Comparison of ENCODE assay signal across 11 cellular contexts in the genomic region with DNA sequence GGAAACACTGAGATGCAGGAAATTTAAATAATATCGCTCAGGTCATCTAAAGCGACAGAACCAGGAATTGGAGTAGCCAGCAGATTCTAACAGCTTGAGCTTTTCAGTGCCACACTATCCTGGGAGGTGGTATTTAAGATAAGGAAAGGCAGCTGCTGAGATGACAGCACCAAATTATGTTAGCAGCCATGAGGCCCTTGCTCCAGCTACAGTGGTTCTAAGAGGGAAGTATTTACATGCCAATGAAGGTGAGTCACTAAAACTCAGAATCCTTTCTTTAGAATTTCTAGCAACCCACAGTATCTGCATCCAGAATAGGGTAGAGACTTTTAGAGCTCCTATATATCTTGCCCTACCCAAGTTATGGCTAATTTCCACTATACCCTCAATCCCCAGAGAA.
DNase-seq lines count a peak whose midpoint lies in the region; ATAC-seq, FAIRE-seq and TF ChIP-seq lines count a peak whose summit lies in the region.
"Had no signal": no experiment of that assay in that cellular context is flagged by ENCODE, and none has a peak within 500 bp of the region (broad histone marks: within the 10 kb centered on the region; RNA-seq: fewer than 3 reads in every experiment).

No MANE protein-coding gene starts in this region.

- peak; percentile 89 for FAIRE-seq in H54 (lab: Jason Lieb, UNC)

- DNase-seq in H54 (ENCODE audit: insufficient read length, low spot score) (peak; percentile 19), left ventricle myocardium superior (no peak), retinal pigment epithelial cell (ENCODE audit: low read depth) (peak; percentile 39), NCI-H1694 (lab: John Stamatoyannopoulos, UW) (no peak), posterior cingulate gyrus (no peak)
- no peak for DNase-seq in effector CD8-positive, alpha-beta T cell (lab: John Stamatoyannopoulos, UW)
- DNase-seq: NCI-H524; stimulated activated naive B cell treated with anti-CD40 and anti-IgM and Interleukin-4, amounts not matched to agents 10 μg/mL and 1 μg/mL and 100 μg/mL, for 72 hours had no signal

- intact Hi-C loops in left ventricle myocardium superior (cut with micrococcal nuclease) (no loop called here), posterior cingulate gyrus (cut with DNase I) (no loop called here)

- TF ChIP-seq POLR2A in H54 (IDR thresholded peaks at IDR 0.05; ENCODE audit: low read depth, low read length) = no peak

- no peak overlapping the region for H3K4me3 ChIP-seq in retinal pigment epithelial cell (ENCODE audit: low read length)
- H3K4me3 ChIP-seq: adrenal gland had no signal

- ATAC-seq in SK-N-SH treated with all-trans-retinoic acid at 6 μM for 48 hours = peak; percentile 87
- peak; percentile 18 for ATAC-seq in left ventricle myocardium superior
- no peak for ATAC-seq in HG03159 (IDR thresholded peaks at IDR 0.05; ENCODE audit: unreplicated experiment)
- ATAC-seq: stimulated activated naive B cell treated with anti-CD40 and anti-IgM and Interleukin-4, amounts not matched to agents 10 μg/mL and 1 μg/mL and 100 μg/mL, for 72 hours had no signal

- no peak for TF ChIP-seq CTCF in retinal pigment epithelial cell (conservative IDR thresholded peaks at IDR 0.05; ENCODE audit: low read depth, low read length)

TF ChIP-seq in SK-N-SH treated with all-trans-retinoic acid at 6 μM for 48 hours, 23 proteins besides CTCF, POLR2A, EP300 and RAD21:
- TF ChIP-seq BACH2 (CRISPR knock-in tag; IDR thresholded peaks at IDR 0.05; ENCODE audit: borderline replicate concordance) = no peak
- TF ChIP-seq TOX (CRISPR knock-in tag; IDR thresholded peaks at IDR 0.05; ENCODE audit: borderline replicate concordance) = no peak
- no peak for TF ChIP-seq ESRRG (CRISPR knock-in tag; IDR thresholded peaks at IDR 0.05)
- no peak for TF ChIP-seq CSDC2 (CRISPR knock-in tag; IDR thresholded peaks at IDR 0.05)
- TF ChIP-seq, protein P1, sequence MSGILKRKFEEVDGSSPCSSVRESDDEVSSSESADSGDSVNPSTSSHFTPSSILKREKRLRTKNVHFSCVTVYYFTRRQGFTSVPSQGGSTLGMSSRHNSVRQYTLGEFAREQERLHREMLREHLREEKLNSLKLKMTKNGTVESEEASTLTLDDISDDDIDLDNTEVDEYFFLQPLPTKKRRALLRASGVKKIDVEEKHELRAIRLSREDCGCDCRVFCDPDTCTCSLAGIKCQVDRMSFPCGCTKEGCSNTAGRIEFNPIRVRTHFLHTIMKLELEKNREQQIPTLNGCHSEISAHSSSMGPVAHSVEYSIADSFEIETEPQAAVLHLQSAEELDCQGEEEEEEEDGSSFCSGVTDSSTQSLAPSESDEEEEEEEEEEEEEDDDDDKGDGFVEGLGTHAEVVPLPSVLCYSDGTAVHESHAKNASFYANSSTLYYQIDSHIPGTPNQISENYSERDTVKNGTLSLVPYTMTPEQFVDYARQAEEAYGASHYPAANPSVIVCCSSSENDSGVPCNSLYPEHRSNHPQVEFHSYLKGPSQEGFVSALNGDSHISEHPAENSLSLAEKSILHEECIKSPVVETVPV (CRISPR knock-in tag; IDR thresholded peaks at IDR 0.05) = no peak
- TF ChIP-seq ZNF8 (CRISPR knock-in tag; IDR thresholded peaks at IDR 0.05) = no peak
- no peak for TF ChIP-seq RARB (CRISPR knock-in tag; IDR thresholded peaks at IDR 0.05)
- TF ChIP-seq, protein P2, sequence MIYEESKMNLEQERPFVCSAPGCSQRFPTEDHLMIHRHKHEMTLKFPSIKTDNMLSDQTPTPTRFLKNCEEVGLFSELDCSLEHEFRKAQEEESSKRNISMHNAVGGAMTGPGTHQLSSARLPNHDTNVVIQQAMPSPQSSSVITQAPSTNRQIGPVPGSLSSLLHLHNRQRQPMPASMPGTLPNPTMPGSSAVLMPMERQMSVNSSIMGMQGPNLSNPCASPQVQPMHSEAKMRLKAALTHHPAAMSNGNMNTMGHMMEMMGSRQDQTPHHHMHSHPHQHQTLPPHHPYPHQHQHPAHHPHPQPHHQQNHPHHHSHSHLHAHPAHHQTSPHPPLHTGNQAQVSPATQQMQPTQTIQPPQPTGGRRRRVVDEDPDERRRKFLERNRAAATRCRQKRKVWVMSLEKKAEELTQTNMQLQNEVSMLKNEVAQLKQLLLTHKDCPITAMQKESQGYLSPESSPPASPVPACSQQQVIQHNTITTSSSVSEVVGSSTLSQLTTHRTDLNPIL (CRISPR knock-in tag; IDR thresholded peaks at IDR 0.05; ENCODE audit: low read depth) = no peak
- TF ChIP-seq, protein P3, sequence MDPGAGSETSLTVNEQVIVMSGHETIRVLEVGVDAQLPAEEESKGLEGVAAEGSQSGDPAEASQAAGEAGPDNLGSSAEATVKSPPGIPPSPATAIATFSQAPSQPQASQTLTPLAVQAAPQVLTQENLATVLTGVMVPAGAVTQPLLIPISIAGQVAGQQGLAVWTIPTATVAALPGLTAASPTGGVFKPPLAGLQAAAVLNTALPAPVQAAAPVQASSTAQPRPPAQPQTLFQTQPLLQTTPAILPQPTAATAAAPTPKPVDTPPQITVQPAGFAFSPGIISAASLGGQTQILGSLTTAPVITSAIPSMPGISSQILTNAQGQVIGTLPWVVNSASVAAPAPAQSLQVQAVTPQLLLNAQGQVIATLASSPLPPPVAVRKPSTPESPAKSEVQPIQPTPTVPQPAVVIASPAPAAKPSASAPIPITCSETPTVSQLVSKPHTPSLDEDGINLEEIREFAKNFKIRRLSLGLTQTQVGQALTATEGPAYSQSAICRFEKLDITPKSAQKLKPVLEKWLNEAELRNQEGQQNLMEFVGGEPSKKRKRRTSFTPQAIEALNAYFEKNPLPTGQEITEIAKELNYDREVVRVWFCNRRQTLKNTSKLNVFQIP (CRISPR knock-in tag; IDR thresholded peaks at IDR 0.05; ENCODE audit: borderline replicate concordance, low read depth) = no peak
- no peak for TF ChIP-seq PPARA (CRISPR knock-in tag; IDR thresholded peaks at IDR 0.05; ENCODE audit: borderline replicate concordance)
- TF ChIP-seq, protein P4, sequence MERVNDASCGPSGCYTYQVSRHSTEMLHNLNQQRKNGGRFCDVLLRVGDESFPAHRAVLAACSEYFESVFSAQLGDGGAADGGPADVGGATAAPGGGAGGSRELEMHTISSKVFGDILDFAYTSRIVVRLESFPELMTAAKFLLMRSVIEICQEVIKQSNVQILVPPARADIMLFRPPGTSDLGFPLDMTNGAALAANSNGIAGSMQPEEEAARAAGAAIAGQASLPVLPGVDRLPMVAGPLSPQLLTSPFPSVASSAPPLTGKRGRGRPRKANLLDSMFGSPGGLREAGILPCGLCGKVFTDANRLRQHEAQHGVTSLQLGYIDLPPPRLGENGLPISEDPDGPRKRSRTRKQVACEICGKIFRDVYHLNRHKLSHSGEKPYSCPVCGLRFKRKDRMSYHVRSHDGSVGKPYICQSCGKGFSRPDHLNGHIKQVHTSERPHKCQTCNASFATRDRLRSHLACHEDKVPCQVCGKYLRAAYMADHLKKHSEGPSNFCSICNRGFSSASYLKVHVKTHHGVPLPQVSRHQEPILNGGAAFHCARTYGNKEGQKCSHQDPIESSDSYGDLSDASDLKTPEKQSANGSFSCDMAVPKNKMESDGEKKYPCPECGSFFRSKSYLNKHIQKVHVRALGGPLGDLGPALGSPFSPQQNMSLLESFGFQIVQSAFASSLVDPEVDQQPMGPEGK (CRISPR knock-in tag; IDR thresholded peaks at IDR 0.05; ENCODE audit: borderline replicate concordance) = no peak
- TF ChIP-seq GLIS3 (CRISPR knock-in tag; IDR thresholded peaks at IDR 0.05) = no peak
- TF ChIP-seq, protein P5, sequence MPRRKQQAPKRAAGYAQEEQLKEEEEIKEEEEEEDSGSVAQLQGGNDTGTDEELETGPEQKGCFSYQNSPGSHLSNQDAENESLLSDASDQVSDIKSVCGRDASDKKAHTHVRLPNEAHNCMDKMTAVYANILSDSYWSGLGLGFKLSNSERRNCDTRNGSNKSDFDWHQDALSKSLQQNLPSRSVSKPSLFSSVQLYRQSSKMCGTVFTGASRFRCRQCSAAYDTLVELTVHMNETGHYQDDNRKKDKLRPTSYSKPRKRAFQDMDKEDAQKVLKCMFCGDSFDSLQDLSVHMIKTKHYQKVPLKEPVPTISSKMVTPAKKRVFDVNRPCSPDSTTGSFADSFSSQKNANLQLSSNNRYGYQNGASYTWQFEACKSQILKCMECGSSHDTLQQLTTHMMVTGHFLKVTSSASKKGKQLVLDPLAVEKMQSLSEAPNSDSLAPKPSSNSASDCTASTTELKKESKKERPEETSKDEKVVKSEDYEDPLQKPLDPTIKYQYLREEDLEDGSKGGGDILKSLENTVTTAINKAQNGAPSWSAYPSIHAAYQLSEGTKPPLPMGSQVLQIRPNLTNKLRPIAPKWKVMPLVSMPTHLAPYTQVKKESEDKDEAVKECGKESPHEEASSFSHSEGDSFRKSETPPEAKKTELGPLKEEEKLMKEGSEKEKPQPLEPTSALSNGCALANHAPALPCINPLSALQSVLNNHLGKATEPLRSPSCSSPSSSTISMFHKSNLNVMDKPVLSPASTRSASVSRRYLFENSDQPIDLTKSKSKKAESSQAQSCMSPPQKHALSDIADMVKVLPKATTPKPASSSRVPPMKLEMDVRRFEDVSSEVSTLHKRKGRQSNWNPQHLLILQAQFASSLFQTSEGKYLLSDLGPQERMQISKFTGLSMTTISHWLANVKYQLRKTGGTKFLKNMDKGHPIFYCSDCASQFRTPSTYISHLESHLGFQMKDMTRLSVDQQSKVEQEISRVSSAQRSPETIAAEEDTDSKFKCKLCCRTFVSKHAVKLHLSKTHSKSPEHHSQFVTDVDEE (CRISPR knock-in tag; IDR thresholded peaks at IDR 0.05) = no peak
- TF ChIP-seq ARNTL (CRISPR knock-in tag; IDR thresholded peaks at IDR 0.05; ENCODE audit: borderline replicate concordance, low read depth) = no peak
- no peak for TF ChIP-seq ZFP3 (CRISPR knock-in tag; IDR thresholded peaks at IDR 0.05)
- TF ChIP-seq OSR1 (CRISPR knock-in tag; IDR thresholded peaks at IDR 0.05) = no peak
- no peak for TF ChIP-seq TCF4 (CRISPR knock-in tag; IDR thresholded peaks at IDR 0.05; ENCODE audit: borderline replicate concordance)
- no peak for TF ChIP-seq SNAI2 (CRISPR knock-in tag; IDR thresholded peaks at IDR 0.05)
TF ChIP-seq in SK-N-SH treated with all-trans-retinoic acid at 6 μM for 48 hours: peak in this region for 0.

Comparison
In these comparisons a context has a peak if more than half of its experiments do, and no peak if none do; other contexts are left out.
1. DNase-seq: peak in H54 (single experiment) and retinal pigment epithelial cell (single experiment); none in left ventricle myocardium superior (single experiment), NCI-H1694 (single experiment), effector CD8-positive, alpha-beta T cell (single experiment) and posterior cingulate gyrus (0 of 10).